Comparison of ENCODE assay signal across 1 cellular context in genomic region chr13:99614465-99614885, GRCh38.
TF ChIP-seq lines count a peak whose summit lies in the region.

No MANE protein-coding gene starts in this region.

TF ChIP-seq in K562, 482 proteins besides CTCF, POLR2A, EP300 and RAD21 (continued from another document):
- TF ChIP-seq ZHX1 (conservative IDR thresholded peaks at IDR 0.05; ENCODE audit: low read length) = no peak
- TF ChIP-seq NCOR1 (IDR thresholded peaks at IDR 0.05) = no peak
- TF ChIP-seq ZNF609 (CRISPR knock-in tag; IDR thresholded peaks at IDR 0.05; ENCODE audit: borderline replicate concordance) = no peak
- no peak for TF ChIP-seq ZNF3 (CRISPR knock-in tag; IDR thresholded peaks at IDR 0.05)
- TF ChIP-seq MED1 (CRISPR knock-in tag; IDR thresholded peaks at IDR 0.05; ENCODE audit: borderline replicate concordance) = no peak
- TF ChIP-seq BRCA1 (IDR thresholded peaks at IDR 0.05) = no peak
- TF ChIP-seq BRCA1 (CRISPR knock-in tag; IDR thresholded peaks at IDR 0.05) = no peak
- TF ChIP-seq HIVEP1 (CRISPR knock-in tag; IDR thresholded peaks at IDR 0.05) = no peak
- no peak for TF ChIP-seq BRD4 (IDR thresholded peaks at IDR 0.05)
- peak; percentile 26; the same call in 1 of the 2 replicates for TF ChIP-seq JUND (IDR thresholded peaks at IDR 0.05; ENCODE audit: borderline replicate concordance, low read depth, low read length)
- no peak for TF ChIP-seq JUND (tag; IDR thresholded peaks at IDR 0.05; ENCODE audit: borderline replicate concordance, low read depth, low read length)
- TF ChIP-seq PTTG1 (tag; IDR thresholded peaks at IDR 0.05; ENCODE audit: low read depth) = no peak
- TF ChIP-seq CHCHD3 (CRISPR knock-in tag; IDR thresholded peaks at IDR 0.05) = no peak
- no peak for TF ChIP-seq ZBED1 (IDR thresholded peaks at IDR 0.05)
- TF ChIP-seq MAFG (tag; conservative IDR thresholded peaks at IDR 0.05) = no peak
- no peak for TF ChIP-seq ZNF175 (CRISPR knock-in tag; IDR thresholded peaks at IDR 0.05; ENCODE audit: low read depth)
TF ChIP-seq in K562: peak in this region for 8.
